In genomic region chr10:1465421-1465902, GRCh38 we compare ENCODE assay signal across 11 cellular contexts.
DNase-seq lines count a peak whose midpoint lies in the region; ATAC-seq and TF ChIP-seq lines count a peak whose summit lies in the region.
"Had no signal": no experiment of that assay in that cellular context is flagged by ENCODE, and none has a peak within 500 bp of the region (broad histone marks: within the 10 kb centered on the region; RNA-seq: fewer than 3 reads in every experiment).

No MANE protein-coding gene starts in this region.

- no peaks in the 10 kb centered on the region for H3K36me3 Mint-ChIP-seq in neural progenitor cell
- no peaks in the 10 kb centered on the region for H3K36me3 Mint-ChIP-seq in activated T-helper 1 cell treated with anti-CD3 and anti-CD28 coated beads, Interleukin-12 subunit alpha, Interleukin-12 subunit beta, Interleukin-2, Interleukin-4 antibody, amounts not matched to agents 30 ng/mL and 10 ng/mL and 1 ng/mL, durations not matched to agents 14 hours and 24 hours and 36 hours (ENCODE audit: low read depth)
- H3K36me3 Mint-ChIP-seq: activated naive CD4-positive, alpha-beta T cell treated with anti-CD3 and anti-CD28 coated beads, Interleukin-2, amount 50 U/mL, for 24 hours had no signal

- H3K4me3 Mint-ChIP-seq in neural progenitor cell: no peak overlapping the region
- no peak overlapping the region for H3K4me3 Mint-ChIP-seq in activated T-helper 1 cell treated with anti-CD3 and anti-CD28 coated beads, Interleukin-12 subunit alpha, Interleukin-12 subunit beta, Interleukin-2, Interleukin-4 antibody, amounts not matched to agents 30 ng/mL and 10 ng/mL and 1 ng/mL, durations not matched to agents 14 hours and 24 hours and 36 hours
- H3K4me3 Mint-ChIP-seq: activated naive CD4-positive, alpha-beta T cell treated with anti-CD3 and anti-CD28 coated beads, Interleukin-2, amount 50 U/mL, for 24 hours had no signal

- intact Hi-C loops in activated T-helper 1 cell treated with anti-CD3 and anti-CD28 coated beads, Interleukin-12 subunit alpha, Interleukin-12 subunit beta, Interleukin-2, Interleukin-4 antibody, amounts not matched to agents 30 ng/mL and 10 ng/mL and 1 ng/mL, durations not matched to agents 14 hours and 24 hours and 36 hours (cut with micrococcal nuclease): no loop called here
- intact Hi-C loops in Right ventricle myocardium superior (cut with DNase I): no loop called here

- no peaks in the 10 kb centered on the region for H3K36me3 ChIP-seq in neural progenitor cell

- TF ChIP-seq CTCF in neural progenitor cell (IDR thresholded peaks at IDR 0.05): no peak

- H3K4me1 Mint-ChIP-seq in neural progenitor cell: peaks cover 38% of the 10 kb centered on the region
- no peaks in the 10 kb centered on the region for H3K4me1 Mint-ChIP-seq in activated T-helper 1 cell treated with anti-CD3 and anti-CD28 coated beads, Interleukin-12 subunit alpha, Interleukin-12 subunit beta, Interleukin-2, Interleukin-4 antibody, amounts not matched to agents 30 ng/mL and 10 ng/mL and 1 ng/mL, durations not matched to agents 14 hours and 24 hours and 36 hours (ENCODE audit: low read depth)
- H3K4me1 Mint-ChIP-seq: activated naive CD4-positive, alpha-beta T cell treated with anti-CD3 and anti-CD28 coated beads, Interleukin-2, amount 50 U/mL, for 24 hours had no signal

- peaks cover 5% of the 10 kb centered on the region for H3K27me3 Mint-ChIP-seq in neural progenitor cell (ENCODE audit: insufficient read depth, low read depth)
- peaks cover 2% of the 10 kb centered on the region for H3K27me3 Mint-ChIP-seq in activated T-helper 1 cell treated with anti-CD3 and anti-CD28 coated beads, Interleukin-12 subunit alpha, Interleukin-12 subunit beta, Interleukin-2, Interleukin-4 antibody, amounts not matched to agents 30 ng/mL and 10 ng/mL and 1 ng/mL, durations not matched to agents 14 hours and 24 hours and 36 hours (ENCODE audit: insufficient read depth)

- no peaks in the 10 kb centered on the region for H3F3A ChIP-seq in neural progenitor cell (ENCODE audit: low read depth)

- H3K27ac Mint-ChIP-seq in neural progenitor cell: peak overlapping the region; percentile 79
- no peak overlapping the region for H3K27ac Mint-ChIP-seq in activated T-helper 1 cell treated with anti-CD3 and anti-CD28 coated beads, Interleukin-12 subunit alpha, Interleukin-12 subunit beta, Interleukin-2, Interleukin-4 antibody, amounts not matched to agents 30 ng/mL and 10 ng/mL and 1 ng/mL, durations not matched to agents 14 hours and 24 hours and 36 hours
- H3K27ac Mint-ChIP-seq: activated naive CD4-positive, alpha-beta T cell treated with anti-CD3 and anti-CD28 coated beads, Interleukin-2, amount 50 U/mL, for 24 hours had no signal

- no peak overlapping the region for H3K9ac ChIP-seq in neural progenitor cell

- no peaks in the 10 kb centered on the region for H3K9me3 Mint-ChIP-seq in neural progenitor cell
- no peaks in the 10 kb centered on the region for H3K9me3 Mint-ChIP-seq in activated T-helper 1 cell treated with anti-CD3 and anti-CD28 coated beads, Interleukin-12 subunit alpha, Interleukin-12 subunit beta, Interleukin-2, Interleukin-4 antibody, amounts not matched to agents 30 ng/mL and 10 ng/mL and 1 ng/mL, durations not matched to agents 14 hours and 24 hours and 36 hours
- H3K9me3 Mint-ChIP-seq: activated naive CD4-positive, alpha-beta T cell treated with anti-CD3 and anti-CD28 coated beads, Interleukin-2, amount 50 U/mL, for 24 hours had no signal

- peak; percentile 45 for ATAC-seq in GM18520 (IDR thresholded peaks at IDR 0.05; ENCODE audit: unreplicated experiment)
- peak; percentile 49 for ATAC-seq in GM21723 (IDR thresholded peaks at IDR 0.05; ENCODE audit: unreplicated experiment)
- no peak for ATAC-seq in Right ventricle myocardium superior (ENCODE audit: poor library complexity)

- no peaks in the 10 kb centered on the region for H3K9me3 ChIP-seq in neural progenitor cell (ENCODE audit: low read depth)

- H3K4me3 ChIP-seq in neural progenitor cell: no peak overlapping the region

- no peaks in the 10 kb centered on the region for H3K27me3 ChIP-seq in neural progenitor cell

- no peaks in the 10 kb centered on the region for H3K79me2 ChIP-seq in neural progenitor cell (ENCODE audit: low read depth)

- no peak overlapping the region for H3K27ac ChIP-seq in neural progenitor cell

- DNase-seq in NCI-H526 (lab: John Stamatoyannopoulos, UW) (peak; percentile 43 to 56), neural progenitor cell (ENCODE audit: low spot score) (no peak), activated gamma-delta T cell treated with Interleukin-2 at 50 U/mL for 16 hours (no peak), HCEC 1CT (no peak), Right ventricle myocardium superior (no peak)
- no peak for DNase-seq in activated T-helper 1 cell treated with anti-CD3 and anti-CD28 coated beads, Interleukin-12 subunit alpha, Interleukin-12 subunit beta, Interleukin-2, Interleukin-4 antibody, amounts not matched to agents 30 ng/mL and 10 ng/mL and 1 ng/mL, durations not matched to agents 14 hours and 24 hours and 36 hours (ENCODE audit: low spot score)
- DNase-seq: IMR-90, NCI-H446 had no signal

- H3K4me1 ChIP-seq in neural progenitor cell: peaks cover 14% of the 10 kb centered on the region

- no peak overlapping the region for H2AFZ ChIP-seq in neural progenitor cell (replicated peaks)

- H3K4me2 ChIP-seq in neural progenitor cell: no peak overlapping the region

- H4K20me1 ChIP-seq in neural progenitor cell (ENCODE audit: low read depth): no peaks in the 10 kb centered on the region

Comparison
In these comparisons a context has a peak if more than half of its experiments do, and no peak if none do; other contexts are left out.
1. DNase-seq: peak in NCI-H526 (2 of 2); none in neural progenitor cell (single experiment), activated gamma-delta T cell treated with Interleukin-2 at 50 U/mL for 16 hours (single experiment), HCEC 1CT (single experiment), activated T-helper 1 cell treated with anti-CD3 and anti-CD28 coated beads, Interleukin-12 subunit alpha, Interleukin-12 subunit beta, Interleukin-2, Interleukin-4 antibody, amounts not matched to agents 30 ng/mL and 10 ng/mL and 1 ng/mL, durations not matched to agents 14 hours and 24 hours and 36 hours (single experiment) and Right ventricle myocardium superior (single experiment).